In the genomic region with DNA sequence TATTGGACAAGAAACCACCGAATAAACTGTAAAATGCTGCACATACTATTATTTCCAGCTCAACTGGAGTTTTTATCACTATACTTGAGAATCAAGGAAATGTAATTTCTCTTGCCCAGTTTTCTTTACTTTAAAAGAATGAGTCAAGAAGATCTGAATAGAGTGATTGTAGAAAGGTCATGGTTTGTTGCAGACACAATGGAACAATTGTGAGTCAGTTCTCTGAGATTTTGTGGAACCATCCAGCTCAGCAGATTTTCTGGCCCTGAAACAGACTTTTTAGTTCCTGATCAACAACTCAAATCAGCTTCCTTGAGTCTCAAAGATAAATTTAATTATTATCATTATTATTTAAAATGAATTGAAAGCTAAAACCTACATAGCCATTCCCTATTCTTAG, we compare ENCODE assay signal across 1 cellular context.
TF ChIP-seq lines count a peak whose summit lies in the region.

No MANE protein-coding gene starts in this region.

TF ChIP-seq in K562, 482 proteins besides CTCF, POLR2A, EP300 and RAD21:
- TF ChIP-seq FOSL1 (tag; conservative IDR thresholded peaks at IDR 0.05): peak; percentile 36; the same call in 1 of the 2 replicates
- TF ChIP-seq CREM (IDR thresholded peaks at IDR 0.05; ENCODE audit: low read depth): no peak
- 0 out of 4 replicates have a peak, but pooled peaks of 1 of the 2 experiments have one; percentile 33 for TF ChIP-seq KDM1A (IDR thresholded peaks at IDR 0.05)
- TF ChIP-seq C11orf30 (IDR thresholded peaks at IDR 0.05; ENCODE audit: low read depth): peak; percentile 20; the same call in 1 of the 2 replicates
